Comparison of ENCODE assay signal across 9 cellular contexts in genomic region chr17:7380321-7380720, GRCh38. TPM values are rescaled to one million over a fixed set of nuclear protein-coding genes. Genes with fewer than 3 reads are reported as not detected.
DNase-seq lines count a peak whose midpoint lies in the region; ATAC-seq and TF ChIP-seq lines count a peak whose summit lies in the region.
"Had no signal": no experiment of that assay in that cellular context is flagged by ENCODE, and none has a peak within 500 bp of the region (broad histone marks: within the 10 kb centered on the region; RNA-seq: fewer than 3 reads in every experiment).

No MANE protein-coding gene starts in this region.

- H3K9me3 ChIP-seq in endocrine pancreas (ENCODE audit: control insufficient read depth, low read length) (no peaks in the 10 kb centered on the region), lung (ENCODE audit: control insufficient read depth in 2 of 2, insufficient read depth in 1 of 2, low read length in 1 of 2) (no peaks in the 10 kb centered on the region)

- peak overlapping the region; percentile 65 for H3K9ac ChIP-seq in endocrine pancreas (ENCODE audit: control insufficient read depth, insufficient read depth, low read length)
- H3K9ac ChIP-seq: BLaER1 treated with 17β-estradiol and CSF1 and Interleukin-3, amounts not matched to agents 10 nM and 100 nM had no signal

- no peaks in the 10 kb centered on the region for H3K36me3 ChIP-seq in endocrine pancreas (ENCODE audit: control insufficient read depth, insufficient read depth, low read length)
- peaks cover 0 to 3% of the 10 kb centered on the region in 2 donors for H3K36me3 ChIP-seq in lung (ENCODE audit: control insufficient read depth in 2 of 2, insufficient read depth in 2 of 2, low read length in 2 of 2)
- H3K36me3 ChIP-seq: BLaER1 treated with 17β-estradiol and CSF1 and Interleukin-3, amounts not matched to agents 10 nM and 100 nM had no signal

- H3K4me1 ChIP-seq in endocrine pancreas (ENCODE audit: control insufficient read depth, insufficient read depth, low read length) (no peaks in the 10 kb centered on the region), lung (ENCODE audit: control insufficient read depth in 2 of 2, insufficient read depth in 2 of 2, low read length in 2 of 2) (peaks cover 0 to 20% of the 10 kb centered on the region in 2 donors)

- peak overlapping the region in 1 of 2 donors; percentile 65 for H3K27ac ChIP-seq in lung (ENCODE audit: low read depth in 1 of 2, low read length in 1 of 2)
- H3K27ac ChIP-seq: BLaER1 treated with 17β-estradiol and CSF1 and Interleukin-3, amounts not matched to agents 10 nM and 100 nM had no signal

- 36 to 41% methylated on average over 7 of the region's 7 CpGs for WGBS in lung, 2 donors

- H3K4me3 Mint-ChIP-seq in activated T-cell treated with anti-CD3 and anti-CD28 coated beads, Interleukin-2, amount 50 U/mL, for 72 hours: peak overlapping the region; percentile 11 to 16
- H3K4me3 Mint-ChIP-seq in activated T-cell treated with anti-CD3 and anti-CD28 coated beads, Interleukin-2, amount 50 U/mL, for 24 hours: no peak overlapping the region

- peak overlapping the region; percentile 7 for H3K4me3 ChIP-seq in endocrine pancreas (ENCODE audit: control insufficient read depth, insufficient read depth, low read length)
- no peak overlapping the region for H3K4me3 ChIP-seq in lung
- H3K4me3 ChIP-seq: BLaER1 treated with 17β-estradiol and CSF1 and Interleukin-3, amounts not matched to agents 10 nM and 100 nM had no signal

- TF ChIP-seq CTCF in lung (IDR thresholded peaks at IDR 0.05; ENCODE audit: control extremely low read depth, extremely low read depth): no peak

- peaks cover 49% of the 10 kb centered on the region for H3K27me3 Mint-ChIP-seq in activated T-cell treated with anti-CD3 and anti-CD28 coated beads, Interleukin-2, amount 50 U/mL, for 72 hours (ENCODE audit: low read depth)
- H3K27me3 Mint-ChIP-seq in activated T-cell treated with anti-CD3 and anti-CD28 coated beads, Interleukin-2, amount 50 U/mL, for 24 hours: peaks cover 42% of the 10 kb centered on the region

- peaks cover 8% of the 10 kb centered on the region for H3K4me1 Mint-ChIP-seq in activated T-cell treated with anti-CD3 and anti-CD28 coated beads, Interleukin-2, amount 50 U/mL, for 72 hours (ENCODE audit: low read depth)
- H3K4me1 Mint-ChIP-seq in activated T-cell treated with anti-CD3 and anti-CD28 coated beads, Interleukin-2, amount 50 U/mL, for 24 hours (ENCODE audit: low read depth): peaks cover 10% of the 10 kb centered on the region

- peaks cover 2 to 5% of the 10 kb centered on the region in 2 donors for H3K36me3 Mint-ChIP-seq in activated T-cell treated with anti-CD3 and anti-CD28 coated beads, Interleukin-2, amount 50 U/mL, for 72 hours (ENCODE audit: insufficient read depth in 2 of 2)
- H3K36me3 Mint-ChIP-seq in activated T-cell treated with anti-CD3 and anti-CD28 coated beads, Interleukin-2, amount 50 U/mL, for 24 hours (ENCODE audit: low read depth): no peaks in the 10 kb centered on the region

- no peak for DNase-seq in activated T-cell treated with anti-CD3 and anti-CD28 coated beads, Interleukin-2, amount 50 U/mL, for 72 hours
- DNase-seq in activated T-cell treated with anti-CD3 and anti-CD28 coated beads, Interleukin-2, amount 50 U/mL, for 24 hours: no peak
- DNase-seq in lung (ENCODE audit: low spot score) (peak; percentile 62), HK-2 (ENCODE audit: unreplicated experiment) (no peak), COLO829 (ENCODE audit: low spot score) (no peak)

- peaks cover 2 to 3% of the 10 kb centered on the region in 2 donors for H3K9me3 Mint-ChIP-seq in activated T-cell treated with anti-CD3 and anti-CD28 coated beads, Interleukin-2, amount 50 U/mL, for 72 hours
- no peaks in the 10 kb centered on the region for H3K9me3 Mint-ChIP-seq in activated T-cell treated with anti-CD3 and anti-CD28 coated beads, Interleukin-2, amount 50 U/mL, for 24 hours

- no peak for ATAC-seq in activated T-cell treated with anti-CD3 and anti-CD28 coated beads, Interleukin-2, amount 50 U/mL, for 72 hours (replicated peaks in 1 of 2)
- ATAC-seq in lung (ENCODE audit: insufficient read depth, low FRiP score): peak; percentile 30
- ATAC-seq in GM18861 (IDR thresholded peaks at IDR 0.05; ENCODE audit: unreplicated experiment): no peak
- ATAC-seq in HG03432 (IDR thresholded peaks at IDR 0.05; ENCODE audit: unreplicated experiment): no peak

- no peaks in the 10 kb centered on the region for H3K27me3 ChIP-seq in endocrine pancreas (ENCODE audit: control insufficient read depth, insufficient read depth, low read length)
- H3K27me3 ChIP-seq in lung (ENCODE audit: control insufficient read depth, insufficient read depth): no peaks in the 10 kb centered on the region

- no peak overlapping the region for H3K27ac Mint-ChIP-seq in activated T-cell treated with anti-CD3 and anti-CD28 coated beads, Interleukin-2, amount 50 U/mL, for 72 hours
- H3K27ac Mint-ChIP-seq in activated T-cell treated with anti-CD3 and anti-CD28 coated beads, Interleukin-2, amount 50 U/mL, for 24 hours: no peak overlapping the region

RNA-seq across cellular contexts. Expression of gene TNK1, which starts 0.6 kb away (rescaled TPM):
- 1 to 10 TPM; 5.5 to 6.5 TPM for total RNA-seq in activated T-cell treated with anti-CD3 and anti-CD28 coated beads, Interleukin-2, amount 50 U/mL, for 72 hours
- total RNA-seq in lung: 1 to 10 TPM; 5.4 to 8.2 TPM
- 1 to 10 TPM; 3.7 to 6.0 TPM for polyA plus RNA-seq in lung

RNA-seq across cellular contexts. Expression of gene PLSCR3, which starts 14.0 kb away (rescaled TPM):
- total RNA-seq in activated T-cell treated with anti-CD3 and anti-CD28 coated beads, Interleukin-2, amount 50 U/mL, for 72 hours: 10 to 100 TPM; 60.5 to 62.6 TPM
- 10 to 100 TPM; 32.4 to 43.0 TPM for total RNA-seq in lung
- 10 to 100 TPM; 19.2 to 36.0 TPM for polyA plus RNA-seq in lung

RNA-seq across cellular contexts. Expression of gene TMEM256, which starts 23.6 kb away (rescaled TPM):
- 10 to 100 TPM; 64.8 to 88.2 TPM for total RNA-seq in activated T-cell treated with anti-CD3 and anti-CD28 coated beads, Interleukin-2, amount 50 U/mL, for 72 hours
- total RNA-seq in lung: 10 to 100 TPM; 70.2 to 78.7 TPM
- polyA plus RNA-seq in lung: 100 to 1,000 TPM in 1 of 2 donors, 10 to 100 TPM in 1; 71.6 to 247 TPM

RNA-seq across cellular contexts. Expression of gene TMEM95, which starts 25.4 kb away (rescaled TPM):
- total RNA-seq in activated T-cell treated with anti-CD3 and anti-CD28 coated beads, Interleukin-2, amount 50 U/mL, for 72 hours: under 1 TPM in 1 of 2 donors, not detected in 1; 0.34 TPM
- total RNA-seq in lung: not detected
- not detected for polyA plus RNA-seq in lung

RNA-seq across cellular contexts. Expression of gene NLGN2, which starts 27.3 kb away (rescaled TPM):
- 10 to 100 TPM; 17.4 to 19.8 TPM for total RNA-seq in activated T-cell treated with anti-CD3 and anti-CD28 coated beads, Interleukin-2, amount 50 U/mL, for 72 hours
- total RNA-seq in lung: 10 to 100 TPM; 11.2 to 15.2 TPM
- 1 to 10 TPM; 5.0 to 5.1 TPM for polyA plus RNA-seq in lung
